ENCODE assay signal across 21 cellular contexts in the genomic region with DNA sequence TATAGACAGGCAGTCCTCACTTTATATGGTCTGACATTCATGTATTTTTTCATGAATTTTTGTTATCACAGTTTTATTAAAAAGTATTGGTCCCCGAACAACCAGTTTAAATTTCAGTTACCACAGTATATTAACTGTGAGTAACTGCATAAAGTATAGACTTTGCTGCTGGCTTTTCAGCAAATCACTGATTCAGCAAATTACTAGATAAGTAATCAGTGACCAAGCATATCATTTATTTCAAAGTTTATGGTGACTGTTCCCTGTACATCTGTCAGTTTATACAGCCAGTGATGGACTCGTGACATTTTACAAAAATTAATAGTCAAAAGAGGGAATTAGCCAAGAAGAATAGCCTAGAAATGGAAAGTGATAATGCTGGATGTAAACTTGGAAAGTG.
A peak's percentile ranks its signal among the peaks of the same experiment; 100 is the strongest.
DNase-seq lines count a peak whose midpoint lies in the region; ATAC-seq, FAIRE-seq and TF ChIP-seq lines count a peak whose summit lies in the region.
"Had no signal": no experiment of that assay in that cellular context is flagged by ENCODE, and none has a peak within 500 bp of the region (broad histone marks: within the 10 kb centered on the region; RNA-seq: fewer than 3 reads in every experiment).

No MANE protein-coding gene starts in this region.

- intact Hi-C loops in HepG2 (cut with micrococcal nuclease; ENCODE audit: unreplicated experiment) = no loop called here
- intact Hi-C loops in right lobe of liver (cut with DNase I) = no loop called here
- intact Hi-C loops in K562 (cut with micrococcal nuclease) = no loop called here

- H3K4me2 ChIP-seq in HepG2 (ENCODE audit: low read depth, low read length) (no peak overlapping the region), K562 (ENCODE audit: insufficient read depth, low read length) (no peak overlapping the region)
- H3K4me2 ChIP-seq: BLaER1 had no signal

- POLR2A ChIA-PET in HepG2 (lab: Yijun Ruan, JAX) (no interaction called here), K562 (lab: Yijun Ruan, JAX) (no interaction called here)

- ATAC-seq in HepG2 = no peak
- no peak for ATAC-seq in right lobe of liver
- ATAC-seq in K562 = no peak

- no peaks in the 10 kb centered on the region for H3K36me3 ChIP-seq in HepG2 (replicated peaks in 1 of 2; ENCODE audit: control insufficient read depth in 1 of 2, insufficient read depth in 2 of 2, low read length in 2 of 2)
- H3K36me3 ChIP-seq in right lobe of liver = no peaks in the 10 kb centered on the region
- H3K36me3 ChIP-seq in K562 (ENCODE audit: control insufficient read depth, insufficient read depth, low read length) = no peaks in the 10 kb centered on the region
- H3K36me3 ChIP-seq: BE2C, BLaER1 had no signal

- BruUV-seq in HepG2 (replicated peaks; lab: Mats Ljungman, UMichigan) = no TSS peak
- BruUV-seq in K562 (replicated peaks; lab: Mats Ljungman, UMichigan) = no TSS peak

- no peak for TF ChIP-seq EP300 in HepG2 (IDR thresholded peaks at IDR 0.05; ENCODE audit: low read depth in 2 of 2, low read length in 2 of 2)
- TF ChIP-seq EP300 in HepG2 (CRISPR knock-in tag; IDR thresholded peaks at IDR 0.05; ENCODE audit: borderline replicate concordance) = no peak
- no peak for TF ChIP-seq EP300 in K562 (IDR thresholded peaks at IDR 0.05; ENCODE audit: low read length)

- no peak for FAIRE-seq in HepG2 (lab: Jason Lieb, UNC)
- FAIRE-seq in K562 (lab: Jason Lieb, UNC) = no peak
- FAIRE-seq: D721Med, G401.6, GM12891, GM19239 had no signal

- H3K79me2 ChIP-seq in HepG2 (ENCODE audit: insufficient read depth, low read length) = no peaks in the 10 kb centered on the region
- no peaks in the 10 kb centered on the region for H3K79me2 ChIP-seq in K562 (ENCODE audit: control insufficient read depth, insufficient read depth, low read length)

- H3K9me1 ChIP-seq in K562 (ENCODE audit: control insufficient read depth, insufficient read depth, low read length) = no peaks in the 10 kb centered on the region

- TF ChIP-seq POLR2A in HepG2 (IDR thresholded peaks at IDR 0.05; ENCODE audit: insufficient read depth in 1 of 2, low read depth in 2 of 2, low read length in 2 of 2) = no peak
- TF ChIP-seq POLR2A in right lobe of liver (IDR thresholded peaks at IDR 0.05) = no peak
- TF ChIP-seq POLR2A in K562 (conservative IDR thresholded peaks at IDR 0.05) = no peak

- H3K9ac ChIP-seq in HepG2 (ENCODE audit: insufficient read depth, low read depth, low read length) (no peak overlapping the region), K562 (ENCODE audit: insufficient read depth in 1 of 2, low read depth in 2 of 2, low read length in 2 of 2) (no peak overlapping the region)
- H3K9ac ChIP-seq: BLaER1 had no signal

- H3K4me1 ChIP-seq in HepG2 (ENCODE audit: insufficient read depth, low read length) (no peaks in the 10 kb centered on the region), right lobe of liver (no peaks in the 10 kb centered on the region), K562 (replicated peaks in 1 of 2; ENCODE audit: control insufficient read depth in 2 of 2, insufficient read depth in 2 of 2, low read length in 2 of 2) (no peaks in the 10 kb centered on the region)
- H3K4me1 ChIP-seq: BE2C, BLaER1, Caco-2 had no signal

- WGBS in HepG2 (ENCODE audit: low lambda C conversion rate) = 2% methylated on average over 2 of the region's 2 CpGs
- 44% methylated on average over 2 of the region's 2 CpGs for WGBS in right lobe of liver (ENCODE audit: insufficient coverage, low coverage, low lambda C conversion rate, missing lambda C conversion rate)
- whole genome bisulfite sequencing in K562 (ENCODE audit: insufficient coverage, low coverage, missing lambda C conversion rate) = 2% methylated on average over 2 of the region's 2 CpGs

- no peaks in the 10 kb centered on the region for H3K27me3 ChIP-seq in HepG2 (ENCODE audit: control insufficient read depth in 1 of 2, insufficient read depth in 2 of 2, low read length in 2 of 2)
- H3K27me3 ChIP-seq in right lobe of liver = no peaks in the 10 kb centered on the region
- H3K27me3 ChIP-seq in K562 (ENCODE audit: control insufficient read depth in 2 of 2, insufficient read depth in 2 of 2, low read length in 2 of 2) = no peaks in the 10 kb centered on the region
- H3K27me3 ChIP-seq: BE2C, BLaER1 had no signal

- H4K20me1 ChIP-seq in HepG2 (ENCODE audit: insufficient read depth, low read length) (no peaks in the 10 kb centered on the region), K562 (replicated peaks; ENCODE audit: control insufficient read depth, insufficient read depth, low read length) (no peaks in the 10 kb centered on the region)
- H4K20me1 ChIP-seq: BLaER1 had no signal

- in situ Hi-C loops in HepG2 (cut with HindIII; ENCODE audit: extremely low pct_ligation_motif_present, low pct_unique_long_range_greater_than_20kb) (no loop called here), K562 (cut with MboI) (no loop called here)

- H3K4me3 ChIP-seq in HepG2 (replicated peaks in 1 of 3; ENCODE audit: insufficient read depth in 1 of 3, low read depth in 2 of 3, low read length in 3 of 3) (no peak overlapping the region), right lobe of liver (no peak overlapping the region), K562 (no peak overlapping the region)
- H3K4me3 ChIP-seq: BLaER1 had no signal

- CTCF ChIA-PET in HepG2 (lab: Yijun Ruan, JAX; ENCODE audit: low intra/inter-chr PET ratio, low total read pairs) = no interaction called here
- CTCF ChIA-PET in K562 (lab: Yijun Ruan, JAX; ENCODE audit: low intra/inter-chr PET ratio) = no interaction called here

- DNase-seq in HepG2 (ENCODE audit: low spot score) = no peak
- DNase-seq in right lobe of liver = no peak
- DNase-seq in K562 (ENCODE audit: extremely low read depth in 1 of 4, low spot score in 3 of 4) = no peak
- DNase-seq in COR-L47 (lab: John Stamatoyannopoulos, UW) = no peak
- DNase-seq in SW 1271 (lab: John Stamatoyannopoulos, UW) = no peak
- DNase-seq: ACHN; BE2C; C1 segment of cervical spinal cord; Caco-2; Calu3; CD4-positive, alpha-beta memory T cell; CD4-positive, CD25-positive, alpha-beta regulatory T cell; CD8-positive, alpha-beta memory T cell; DMS79 treated with DMSO at 0.1 percent for 48 hours; GF-D8 had no signal

- TF ChIP-seq CTCF in HepG2 (CRISPR knock-in tag; IDR thresholded peaks at IDR 0.05) (no peak), right lobe of liver (IDR thresholded peaks at IDR 0.05) (no peak), K562 (IDR thresholded peaks at IDR 0.05 in 2 of 3, conservative IDR thresholded peaks at IDR 0.05 in 1 of 3; ENCODE audit: insufficient read depth in 2 of 3, low read depth in 1 of 3, low read length in 3 of 3) (no peak)

- H3K9me3 ChIP-seq in HepG2 (ENCODE audit: low read length) (peaks cover 49% of the 10 kb centered on the region), right lobe of liver (no peaks in the 10 kb centered on the region), K562 (replicated peaks; ENCODE audit: control insufficient read depth, insufficient read depth, low read depth, low read length) (no peaks in the 10 kb centered on the region)
- H3K9me3 ChIP-seq: BE2C, BLaER1, Caco-2 had no signal

- no peak for TF ChIP-seq RAD21 in HepG2 (CRISPR knock-in tag; IDR thresholded peaks at IDR 0.05)
- TF ChIP-seq RAD21 in K562 (CRISPR knock-in tag; conservative IDR thresholded peaks at IDR 0.05 in 1 of 2, IDR thresholded peaks at IDR 0.05 in 1 of 2) = no peak

- H3K27ac ChIP-seq in HepG2 (ENCODE audit: extremely low read length, insufficient read depth, low read length) = no peak overlapping the region
- H3K27ac ChIP-seq in right lobe of liver = no peak overlapping the region
- H3K27ac ChIP-seq in K562 (ENCODE audit: extremely low read depth, low read depth, low read length) = no peak overlapping the region
- H3K27ac ChIP-seq: 22Rv1, BLaER1 had no signal

- H2AFZ ChIP-seq in HepG2 (ENCODE audit: low read length) (no peak overlapping the region), K562 (ENCODE audit: low read depth, low read length) (no peak overlapping the region)

TF ChIP-seq in HepG2, 621 proteins besides CTCF, POLR2A, EP300 and RAD21 (continues in another document):
- TF ChIP-seq CEBPB (IDR thresholded peaks at IDR 0.05; ENCODE audit: borderline replicate concordance, low read depth, low read length) = no peak
- TF ChIP-seq, protein P1, sequence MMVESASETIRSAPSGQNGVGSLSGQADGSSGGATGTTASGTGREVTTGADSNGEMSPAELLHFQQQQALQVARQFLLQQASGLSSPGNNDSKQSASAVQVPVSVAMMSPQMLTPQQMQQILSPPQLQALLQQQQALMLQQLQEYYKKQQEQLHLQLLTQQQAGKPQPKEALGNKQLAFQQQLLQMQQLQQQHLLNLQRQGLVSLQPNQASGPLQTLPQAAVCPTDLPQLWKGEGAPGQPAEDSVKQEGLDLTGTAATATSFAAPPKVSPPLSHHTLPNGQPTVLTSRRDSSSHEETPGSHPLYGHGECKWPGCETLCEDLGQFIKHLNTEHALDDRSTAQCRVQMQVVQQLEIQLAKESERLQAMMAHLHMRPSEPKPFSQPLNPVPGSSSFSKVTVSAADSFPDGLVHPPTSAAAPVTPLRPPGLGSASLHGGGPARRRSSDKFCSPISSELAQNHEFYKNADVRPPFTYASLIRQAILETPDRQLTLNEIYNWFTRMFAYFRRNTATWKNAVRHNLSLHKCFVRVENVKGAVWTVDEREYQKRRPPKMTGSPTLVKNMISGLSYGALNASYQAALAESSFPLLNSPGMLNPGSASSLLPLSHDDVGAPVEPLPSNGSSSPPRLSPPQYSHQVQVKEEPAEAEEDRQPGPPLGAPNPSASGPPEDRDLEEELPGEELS (CRISPR knock-in tag; IDR thresholded peaks at IDR 0.05) = no peak
- TF ChIP-seq ATF1 (CRISPR knock-in tag; IDR thresholded peaks at IDR 0.05) = no peak
- TF ChIP-seq MAFF (IDR thresholded peaks at IDR 0.05; ENCODE audit: low read depth, low read length) = peak; percentile 88

TF ChIP-seq in K562, 482 proteins besides CTCF, POLR2A, EP300 and RAD21:
- TF ChIP-seq HCFC1 (IDR thresholded peaks at IDR 0.05; ENCODE audit: low read depth, low read length) = no peak
- TF ChIP-seq CHD4 (IDR thresholded peaks at IDR 0.05; ENCODE audit: insufficient read depth, insufficient replicate concordance, low read depth, low read length, poor library complexity, severe bottlenecking) = no peak
- peak; percentile 78 for TF ChIP-seq MAFK (IDR thresholded peaks at IDR 0.05; ENCODE audit: low read length)
- TF ChIP-seq MAFF (IDR thresholded peaks at IDR 0.05; ENCODE audit: low read length) = peak; percentile 82
- TF ChIP-seq SMAD2 (IDR thresholded peaks at IDR 0.05; ENCODE audit: low read depth, low read length) = no peak
- TF ChIP-seq C11orf30 (IDR thresholded peaks at IDR 0.05; ENCODE audit: low read depth) = peak; percentile 68
- peak; percentile 81 for TF ChIP-seq ZNF316 (IDR thresholded peaks at IDR 0.05)
- peak; percentile 70 for TF ChIP-seq MAFG (tag; conservative IDR thresholded peaks at IDR 0.05)
- TF ChIP-seq DPF2 (IDR thresholded peaks at IDR 0.05) = no peak

Comparison
In these comparisons a context has a peak if more than half of its experiments do, and no peak if none do; other contexts are left out.
1. Of the 241 proteins assayed by ChIP-seq in both HepG2 and K562: peak only in HepG2: none; only in K562: MAFG; in both: MAFF and MAFK; in neither: 238.